In genomic region chr20:10672579-10673127, GRCh38 we compare ENCODE assay signal across 8 cellular contexts. TPM values are rescaled to one million over a fixed set of nuclear protein-coding genes. Genes with fewer than 3 reads are reported as not detected.
DNase-seq lines count a peak whose midpoint lies in the region; ATAC-seq, FAIRE-seq and TF ChIP-seq lines count a peak whose summit lies in the region.

No MANE protein-coding gene starts in this region.

- no peaks in the 10 kb centered on the region for H3K9me2 ChIP-seq in HCT116 (ENCODE audit: insufficient read depth)

- TF ChIP-seq POLR2A in HCT116 (IDR thresholded peaks at IDR 0.05; ENCODE audit: borderline replicate concordance, extremely low read depth, insufficient read depth, insufficient read length): no peak
- no peak; the same call in 1 of the 2 replicates for TF ChIP-seq POLR2A in GM12878 (IDR thresholded peaks at IDR 0.05; ENCODE audit: low read depth, low read length)
- no peak for TF ChIP-seq POLR2A in gastrocnemius medialis (IDR thresholded peaks at IDR 0.05)

- TF ChIP-seq CTCF in HCT116 (IDR thresholded peaks at IDR 0.05 in 2 of 3, conservative IDR thresholded peaks at IDR 0.05 in 1 of 3; ENCODE audit: borderline replicate concordance in 1 of 3, insufficient read depth in 1 of 3, low read depth in 2 of 3, low read length in 2 of 3): no peak
- no peak for TF ChIP-seq CTCF in RWPE2 (IDR thresholded peaks at IDR 0.05; ENCODE audit: poor library complexity, severe bottlenecking)
- TF ChIP-seq CTCF in GM12878 (IDR thresholded peaks at IDR 0.05 in 2 of 3, conservative IDR thresholded peaks at IDR 0.05 in 1 of 3; ENCODE audit: control insufficient read depth in 2 of 3, extremely low read depth in 1 of 3, insufficient read depth in 1 of 3, low read depth in 3 of 3, low read length in 3 of 3): no peak
- no peak for TF ChIP-seq CTCF in gastrocnemius medialis (IDR thresholded peaks at IDR 0.05 in 4 of 5, conservative IDR thresholded peaks at IDR 0.05 in 1 of 5)

- H3K9ac ChIP-seq in BLaER1 treated with 17β-estradiol and CSF1 and Interleukin-3, amounts not matched to agents 10 nM and 100 nM: peak overlapping the region; percentile 75 to 89 (median 83)
- H3K9ac ChIP-seq in HCT116 (ENCODE audit: low read length) (peak overlapping the region; percentile 83), GM12878 (ENCODE audit: control insufficient read depth, insufficient read depth, low read length) (peak overlapping the region; percentile 62)

- H3K4me1 ChIP-seq in BLaER1 treated with 17β-estradiol and CSF1 and Interleukin-3, amounts not matched to agents 10 nM and 100 nM: peaks cover 38 to 65% (median 56%) of the 10 kb centered on the region in 10 experiments
- H3K4me1 ChIP-seq in HCT116 (ENCODE audit: control insufficient read depth in 1 of 2, insufficient read depth in 2 of 2, low read length in 2 of 2) (peaks cover 13 to 26% of the 10 kb centered on the region in 2 experiments), RWPE2 (ENCODE audit: insufficient read depth, poor library complexity, severe bottlenecking) (peaks cover 20% of the 10 kb centered on the region), GM12878 (ENCODE audit: control insufficient read depth, insufficient read depth, low read length) (peaks cover 27% of the 10 kb centered on the region), iPS DF 6.9 (ENCODE audit: control insufficient read depth, insufficient read depth, low read length) (peaks cover 6% of the 10 kb centered on the region), gastrocnemius medialis (peaks cover 10 to 25% of the 10 kb centered on the region in 2 donors)

- POLR2A ChIA-PET in HCT116 (lab: Charles Lee): interaction anchor here (0.7 to 1.9 kb wide), 3 partner anchors 10 to 238 kb away, joined by 4 to 7 read pairs (median 4); partner anchors contain the start of gene MKKS
- POLR2A ChIA-PET in GM12878 (lab: Charles Lee): interaction anchor here (0.6 to 2.1 kb wide), 4 partner anchors 86 to 595 kb away, joined by 3 to 6 read pairs (median 4); no protein-coding TSS in a partner anchor

- no peak for ATAC-seq in HCT116
- no peak for ATAC-seq in RWPE2 (ENCODE audit: low read depth)
- peak; percentile 7 for ATAC-seq in GM12878
- ATAC-seq in gastrocnemius medialis: peak in 1 of 2 donors; percentile 9
- no peak for ATAC-seq in HG03045 (IDR thresholded peaks at IDR 0.05; ENCODE audit: unreplicated experiment)
- ATAC-seq in GM19452 (IDR thresholded peaks at IDR 0.05; ENCODE audit: unreplicated experiment): no peak

- under 1% methylated on average over 41 of the region's 48 CpGs for WGBS in GM12878 (ENCODE audit: insufficient coverage, insufficient replicate concordance, low lambda C conversion rate, missing lambda C conversion rate)
- WGBS in iPS DF 6.9 (ENCODE audit: insufficient coverage, insufficient read length): no CpG with 5 or more reads among the region's 48 CpGs

- peak; percentile 24 to 70; a peak in 1 of 4 replicates for TF ChIP-seq EP300 in GM12878 (IDR thresholded peaks at IDR 0.05; ENCODE audit: borderline replicate concordance in 1 of 2, control insufficient read depth in 1 of 2, low read depth in 2 of 2, low read length in 2 of 2)

- H2AFZ ChIP-seq in HCT116 (ENCODE audit: low read depth, low read length, poor library complexity, severe bottlenecking) (no peak overlapping the region), GM12878 (ENCODE audit: control insufficient read depth, low read depth, low read length) (peak overlapping the region; percentile 56; the same call in 1 of the 2 replicates)

- SMC1A ChIA-PET in GM12878 (lab: Charles Lee; ENCODE audit: uncharacterized antibody, unreplicated experiment): interaction anchor here (0.7 to 2.3 kb wide), 7 partner anchors 17 to 599 kb away, joined by 3 to 9 read pairs (median 5); no protein-coding TSS in a partner anchor

- FAIRE-seq in GM12878 (lab: Jason Lieb, UNC): no peak

- H3K27ac ChIP-seq in BLaER1 treated with 17β-estradiol and CSF1 and Interleukin-3, amounts not matched to agents 10 nM and 100 nM: peak overlapping the region in 10 of 11 experiments; percentile 3 to 89 (median 83); a peak in 17 of 22 replicates
- H3K27ac ChIP-seq in HCT116 (ENCODE audit: low read depth, low read length) (peak overlapping the region; percentile 99), RWPE2 (ENCODE audit: poor library complexity, severe bottlenecking) (peak overlapping the region; percentile 92), GM12878 (ENCODE audit: control insufficient read depth, insufficient read depth) (peak overlapping the region; percentile 66), iPS DF 6.9 (ENCODE audit: low read length) (no peak overlapping the region), gastrocnemius medialis (peak overlapping the region; percentile 86 to 95 (median 88))

- peak overlapping the region; percentile 62 to 78 (median 71) for H3K4me3 ChIP-seq in BLaER1 treated with 17β-estradiol and CSF1 and Interleukin-3, amounts not matched to agents 10 nM and 100 nM
- H3K4me3 ChIP-seq in HCT116 (replicated peaks in 1 of 2; ENCODE audit: low read depth in 1 of 2, low read length in 2 of 2): peak overlapping the region; percentile 75 to 90
- peak overlapping the region; percentile 69 for H3K4me3 ChIP-seq in RWPE2 (ENCODE audit: severe bottlenecking)
- H3K4me3 ChIP-seq in GM12878: peak overlapping the region; percentile 81
- H3K4me3 ChIP-seq in iPS DF 6.9 (ENCODE audit: low read length): peak overlapping the region; percentile 76; the same call in 1 of the 2 replicates
- H3K4me3 ChIP-seq in gastrocnemius medialis: peak overlapping the region; percentile 62 to 98 (median 82)

- H3K4me2 ChIP-seq in BLaER1 treated with 17β-estradiol and CSF1 and Interleukin-3, amounts not matched to agents 10 nM and 100 nM: peak overlapping the region; percentile 93 to 100 (median 98)
- H3K4me2 ChIP-seq in HCT116 (ENCODE audit: low read length): peak overlapping the region; percentile 87
- H3K4me2 ChIP-seq in GM12878 (ENCODE audit: control insufficient read depth, insufficient read depth): peak overlapping the region; percentile 32

- H3K9me3 ChIP-seq in BLaER1 treated with 17β-estradiol and CSF1 and Interleukin-3, amounts not matched to agents 10 nM and 100 nM (replicated peaks in 1 of 11): no peaks in the 10 kb centered on the region
- H3K9me3 ChIP-seq in HCT116 (ENCODE audit: control insufficient read depth in 1 of 2, insufficient read depth in 1 of 2, low read depth in 1 of 2, low read length in 2 of 2) (no peaks in the 10 kb centered on the region), RWPE2 (ENCODE audit: severe bottlenecking) (no peaks in the 10 kb centered on the region), GM12878 (replicated peaks; ENCODE audit: control insufficient read depth, insufficient read depth, low read length) (no peaks in the 10 kb centered on the region), iPS DF 6.9 (ENCODE audit: control insufficient read depth, insufficient read depth, low read length) (no peaks in the 10 kb centered on the region), gastrocnemius medialis (no peaks in the 10 kb centered on the region)

- H4K20me1 ChIP-seq in BLaER1 treated with 17β-estradiol and CSF1 and Interleukin-3, amounts not matched to agents 10 nM and 100 nM: peaks cover 0 to 32% (median 8%) of the 10 kb centered on the region in 11 experiments; a peak in 14 of 22 replicates
- H4K20me1 ChIP-seq in HCT116 (ENCODE audit: insufficient read depth) (no peaks in the 10 kb centered on the region), GM12878 (ENCODE audit: control insufficient read depth, insufficient read depth) (no peaks in the 10 kb centered on the region)

- intact Hi-C loops in HCT116 (cut with micrococcal nuclease): loop anchor here (5.0 to 10.0 kb wide), 4 partner anchors 120 to 870 kb away; partner anchors contain the start of genes MKKS and SLX4IP
- intact Hi-C loops in GM12878 (cut with micrococcal nuclease; ENCODE audit: unreplicated experiment): loop anchor here (5.0 to 10.0 kb wide), 5 partner anchors 198 to 732 kb away; no protein-coding TSS in a partner anchor
- intact Hi-C loops in gastrocnemius medialis (cut with DNase I; ENCODE audit: low total_unique reads): loop anchor here (2.0 to 10.0 kb wide), 3 partner anchors 306 to 872 kb away; no protein-coding TSS in a partner anchor

- RAD21 ChIA-PET in HCT116 (lab: Charles Lee; ENCODE audit: low non-redundant PET in 1 of 2, low total read pairs in 2 of 2, uncharacterized antibody in 2 of 2, unreplicated experiment in 2 of 2) (interaction anchor here in 1 of 2 experiments (0.6 kb wide), 1 partner anchor 871 kb away, joined by 3 read pairs; no protein-coding TSS in a partner anchor), GM12878 (lab: Charles Lee; ENCODE audit: unreplicated experiment) (interaction anchor here (1.7 to 3.6 kb wide), 5 partner anchors 114 to 599 kb away, joined by 6 to 30 read pairs (median 18); partner anchors contain the start of genes MKKS and SLX4IP)

- CTCF ChIA-PET in HCT116 (lab: Charles Lee) (interaction anchor here (0.7 to 2.5 kb wide), 2 partner anchors 62 to 595 kb away, joined by 3 to 7 read pairs; no protein-coding TSS in a partner anchor), GM12878 (lab: Yijun Ruan, JAX) (interaction anchor here (0.7 to 2.6 kb wide), 5 partner anchors 15 to 872 kb away, joined by 3 to 14 read pairs (median 4); no protein-coding TSS in a partner anchor)

- peaks cover 0 to 6% (median 0%) of the 10 kb centered on the region in 11 experiments; a peak in 3 of 22 replicates for H3K36me3 ChIP-seq in BLaER1 treated with 17β-estradiol and CSF1 and Interleukin-3, amounts not matched to agents 10 nM and 100 nM
- H3K36me3 ChIP-seq in HCT116 (ENCODE audit: control insufficient read depth in 1 of 2, insufficient read depth in 2 of 2, low read length in 2 of 2) (peaks cover 4 to 11% of the 10 kb centered on the region in 2 experiments), RWPE2 (ENCODE audit: low read depth) (peaks cover 49% of the 10 kb centered on the region), GM12878 (ENCODE audit: control insufficient read depth in 2 of 2, insufficient read depth in 2 of 2, low read length in 1 of 2) (no peaks in the 10 kb centered on the region; a peak in 2 of 4 replicates), iPS DF 6.9 (ENCODE audit: control insufficient read depth, insufficient read depth, low read length) (no peaks in the 10 kb centered on the region), gastrocnemius medialis (no peaks in the 10 kb centered on the region)

- peaks cover 3 to 49% (median 41%) of the 10 kb centered on the region in 11 experiments; a peak in 19 of 22 replicates for H3K27me3 ChIP-seq in BLaER1 treated with 17β-estradiol and CSF1 and Interleukin-3, amounts not matched to agents 10 nM and 100 nM
- no peaks in the 10 kb centered on the region for H3K27me3 ChIP-seq in HCT116 (ENCODE audit: insufficient read depth, low read length)
- no peaks in the 10 kb centered on the region for H3K27me3 ChIP-seq in RWPE2 (ENCODE audit: insufficient read depth, poor library complexity, severe bottlenecking)
- H3K27me3 ChIP-seq in GM12878 (replicated peaks in 1 of 2; ENCODE audit: control insufficient read depth in 2 of 2, insufficient read depth in 2 of 2, low read length in 1 of 2): peaks cover 0 to 5% of the 10 kb centered on the region in 2 experiments; a peak in 2 of 4 replicates
- H3K27me3 ChIP-seq in iPS DF 6.9 (ENCODE audit: control insufficient read depth, insufficient read depth, low read length): no peaks in the 10 kb centered on the region
- no peaks in the 10 kb centered on the region for H3K27me3 ChIP-seq in gastrocnemius medialis

- peaks cover 32% of the 10 kb centered on the region; the same call in 1 of the 2 replicates for H3K79me2 ChIP-seq in HCT116 (ENCODE audit: insufficient read depth, low read length)
- peaks cover 10% of the 10 kb centered on the region for H3K79me2 ChIP-seq in GM12878 (ENCODE audit: control insufficient read depth, insufficient read depth, low read length)

- DNase-seq in HCT116 (ENCODE audit: low read depth, low spot score) (no peak), RWPE2 (ENCODE audit: low spot score) (peak; percentile 74), GM12878 (ENCODE audit: low read depth, low spot score) (no peak), iPS DF 6.9 (ENCODE audit: low read depth, low spot score) (no peak), gastrocnemius medialis (no peak)

- no peak for TF ChIP-seq RAD21 in HCT116 (IDR thresholded peaks at IDR 0.05; ENCODE audit: low read depth)
- TF ChIP-seq RAD21 in GM12878 (IDR thresholded peaks at IDR 0.05; ENCODE audit: insufficient read depth, low read depth, low read length): no peak

- BruUV-seq in HCT116 (replicated peaks; lab: Mats Ljungman, UMichigan) (no TSS peak), GM12878 (replicated peaks; lab: Mats Ljungman, UMichigan) (no TSS peak)

- in situ Hi-C loops in GM12878 (cut with MboI) (loop anchor here (5.0 to 10.0 kb wide), 2 partner anchors 600 to 872 kb away; no protein-coding TSS in a partner anchor), gastrocnemius medialis (cut with MboI; ENCODE audit: low sequenced_read_pairs in 4 of 4) (loop anchor here in 2 of 4 donors (10.0 to 25.0 kb wide), 3 partner anchors 532 to 1240 kb away; partner anchors contain the start of gene BTBD3 (in 1 of the 2))

RNA-seq across cellular contexts. Expression of gene JAG1, which starts 1.1 kb away (rescaled TPM):
- total RNA-seq in HCT116 (2021; ENCODE audit: unreplicated experiment) (31.9 TPM), GM12878 (2014; rRNA removed) (2.1 and 2.5 TPM in 2 replicates), GM12878 (2014; rRNA removed; fragmentation: Illumina TruSeq; extraction: Trizol) (1.3 TPM in 2 replicates), GM12878 (2021) (3.1 and 3.2 TPM in 2 replicates), gastrocnemius medialis (10 to 100 TPM; 10.3 to 19.6 (median 13.2) TPM)
- polyA plus RNA-seq in HCT116 (2012): 25.3 and 25.7 TPM in 2 replicates
- total RNA-seq in GM12878 (2013; cell fraction: nucleolus; rRNA removed): 19.2 and 20.7 TPM in 2 replicates
- 0.98 TPM for polyA plus RNA-seq in GM12878 (2011; ENCODE audit: low read depth)
- polyA plus RNA-seq in GM12878 (2011; rRNA removed) (5.0 and 6.9 TPM in 2 replicates), GM12878 (2014; fragmentation: Illumina TruSeq; extraction: Trizol) (1.4 and 2.2 TPM in 2 replicates), GM12878 (2014; fragmentation: Nextera tagmentation; extraction: Ambion mirVana) (1 to 10 TPM in 1 of 2 experiments, under 1 TPM in 1; 0.66 to 1.0 TPM), GM12878 (2014; rRNA removed) (2.0 and 2.2 TPM in 2 replicates), GM12878 (2016; fragmentation: Nextera tagmentation; extraction: Ambion mirVana) (1 to 10 TPM; 1.1 to 1.6 TPM)
- 6.0 and 8.3 TPM in 2 replicates for polyA plus RNA-seq in GM12878 (2011; cell fraction: cytosol; rRNA removed)
- 25.9 and 26.5 TPM in 2 replicates for polyA plus RNA-seq in GM12878 (2011; cell fraction: nucleus; rRNA removed)
- polyA plus RNA-seq in GM12878 (2012): 2.4 and 5.1 TPM in 2 replicates
- 23.6 and 27.0 TPM in 2 replicates for polyA minus RNA-seq in GM12878 (2011; rRNA and poly(A)+ RNA removed)
- 7.1 and 8.8 TPM in 2 replicates for polyA minus RNA-seq in GM12878 (2011; cell fraction: cytosol; rRNA and poly(A)+ RNA removed)
- polyA minus RNA-seq in GM12878 (2011; cell fraction: nucleus; rRNA and poly(A)+ RNA removed): 21.8 and 23.7 TPM in 2 replicates

Comparison
In these comparisons a context has a peak if more than half of its experiments do, and no peak if none do; other contexts are left out.
1. H3K4me2 ChIP-seq: peak in every context shown above with its lines; median percentile 98 in BLaER1 treated with 17β-estradiol and CSF1 and Interleukin-3, amounts not matched to agents 10 nM and 100 nM; 87 in HCT116; 32 in GM12878.